In the genomic region with DNA sequence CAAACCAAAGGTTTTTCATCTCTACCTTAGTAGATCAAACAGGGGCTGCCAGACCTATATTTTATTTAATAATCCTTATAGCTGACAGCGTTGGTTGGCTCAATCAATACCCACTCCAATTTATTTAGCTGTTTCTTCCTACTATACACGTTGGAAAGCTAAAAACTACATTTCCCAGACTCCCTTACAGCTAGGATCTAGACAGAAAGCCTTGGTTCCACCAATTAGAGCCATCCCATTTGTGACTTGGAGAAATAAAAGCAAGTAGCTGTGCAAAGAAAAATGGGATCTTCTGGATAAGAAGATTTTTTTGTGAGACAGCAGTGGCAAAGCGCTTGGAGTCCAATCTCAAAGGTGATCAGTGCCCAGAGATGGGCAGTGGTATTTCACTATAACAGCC, we compare ENCODE assay signal across 8 cellular contexts.
"Had no signal": no experiment of that assay in that cellular context is flagged by ENCODE, and none has a peak within 500 bp of the region (broad histone marks: within the 10 kb centered on the region; RNA-seq: fewer than 3 reads in every experiment).

No MANE protein-coding gene starts in this region.

- H3K4me3 Mint-ChIP-seq: H9 had no signal

- H3K9ac ChIP-seq: GM23248, KMS-11 had no signal

- H3K9me3 Mint-ChIP-seq: H9 had no signal

- DNase-seq: GM23248, H9, HCEC 1CT, IMR-90, KBM-7 had no signal

- H3K27ac ChIP-seq: GM23248, KMS-11 had no signal

- H3K4me2 ChIP-seq: KMS-11 had no signal

- FAIRE-seq: H54, HTR-8/SVneo had no signal

- H3K4me3 ChIP-seq: GM23248 had no signal

- H3K27ac Mint-ChIP-seq: H9 had no signal

- H2AFZ ChIP-seq: GM23248 had no signal
